14 cellular contexts compared by ENCODE assay signal in genomic region chr17:57445051-57445450, GRCh38.
DNase-seq lines count a peak whose midpoint lies in the region; ATAC-seq lines count a peak whose summit lies in the region.
"Had no signal": no experiment of that assay in that cellular context is flagged by ENCODE, and none has a peak within 500 bp of the region (broad histone marks: within the 10 kb centered on the region; RNA-seq: fewer than 3 reads in every experiment).

No MANE protein-coding gene starts in this region.

- no peak for ATAC-seq in left cardiac atrium
- ATAC-seq in Right ventricle myocardium inferior: no peak
- ATAC-seq in GM19452 (IDR thresholded peaks at IDR 0.05; ENCODE audit: unreplicated experiment): no peak
- ATAC-seq: activated CD8-positive, alpha-beta T cell treated with anti-CD3 and anti-CD28 coated beads for 36 hours; effector memory CD8-positive, alpha-beta T cell had no signal

- H3K27me3 Mint-ChIP-seq in T-helper 2 cell treated with Interferon-gamma antibody and Interleukin-4, amounts not matched to agents 5 μg/mL and 100 μg/mL, for 36 hours (ENCODE audit: low read depth): no peaks in the 10 kb centered on the region
- H3K27me3 Mint-ChIP-seq: activated CD8-positive, alpha-beta T cell treated with anti-CD3 and anti-CD28 coated beads for 36 hours; effector memory CD8-positive, alpha-beta T cell had no signal

- peaks cover 47% of the 10 kb centered on the region for H3K4me1 Mint-ChIP-seq in T-helper 2 cell treated with Interferon-gamma antibody and Interleukin-4, amounts not matched to agents 5 μg/mL and 100 μg/mL, for 36 hours (ENCODE audit: low read depth)

- intact Hi-C loops in left cardiac atrium (cut with DNase I) (loop anchor here in 1 of 2 donors (10.0 kb wide), 1 partner anchor 220 kb away; no protein-coding TSS in a partner anchor), Right ventricle myocardium inferior (cut with DNase I) (loop anchor here (10.0 kb wide), 1 partner anchor 220 kb away; no protein-coding TSS in a partner anchor)

- DNase-seq in left cardiac atrium (peak; percentile 45), Right ventricle myocardium inferior (ENCODE audit: missing footprints) (no peak), T1000 (lab: John Stamatoyannopoulos, UW) (peak; percentile 16), kidney tubule cell (ENCODE audit: low spot score) (peak; percentile 44), GF-D8 (lab: John Stamatoyannopoulos, UW) (no peak), NCI-H146 (lab: John Stamatoyannopoulos, UW) (no peak)
- no peak for DNase-seq in T-helper 2 cell treated with Interferon-gamma antibody and Interleukin-4, amounts not matched to agents 5 μg/mL and 100 μg/mL, for 36 hours (ENCODE audit: low spot score)
- DNase-seq: activated CD8-positive, alpha-beta T cell treated with anti-CD3 and anti-CD28 coated beads for 36 hours; activated naive CD4-positive, alpha-beta T cell treated with Interleukin-2 at 50 U/mL for 16 hours; DMS 273 treated with DMSO at 0.1 percent for 48 hours; effector memory CD8-positive, alpha-beta T cell; HCEC 1CT; NCI-H187 had no signal

- peaks cover 5% of the 10 kb centered on the region for H3K36me3 Mint-ChIP-seq in T-helper 2 cell treated with Interferon-gamma antibody and Interleukin-4, amounts not matched to agents 5 μg/mL and 100 μg/mL, for 36 hours (ENCODE audit: low read depth)

- H3K4me3 Mint-ChIP-seq in T-helper 2 cell treated with Interferon-gamma antibody and Interleukin-4, amounts not matched to agents 5 μg/mL and 100 μg/mL, for 36 hours: no peak overlapping the region
- H3K4me3 Mint-ChIP-seq: activated CD8-positive, alpha-beta T cell treated with anti-CD3 and anti-CD28 coated beads for 36 hours; effector memory CD8-positive, alpha-beta T cell had no signal

- no peak overlapping the region for H3K27ac Mint-ChIP-seq in T-helper 2 cell treated with Interferon-gamma antibody and Interleukin-4, amounts not matched to agents 5 μg/mL and 100 μg/mL, for 36 hours
- H3K27ac Mint-ChIP-seq: activated CD8-positive, alpha-beta T cell treated with anti-CD3 and anti-CD28 coated beads for 36 hours had no signal

- H3K9me3 Mint-ChIP-seq in T-helper 2 cell treated with Interferon-gamma antibody and Interleukin-4, amounts not matched to agents 5 μg/mL and 100 μg/mL, for 36 hours: no peaks in the 10 kb centered on the region
- H3K9me3 Mint-ChIP-seq: effector memory CD8-positive, alpha-beta T cell had no signal

Comparison
In these comparisons a context has a peak if more than half of its experiments do, and no peak if none do; other contexts are left out.
1. DNase-seq: peak in left cardiac atrium (single experiment), T1000 (single experiment) and kidney tubule cell (single experiment); none in Right ventricle myocardium inferior (single experiment), GF-D8 (single experiment), T-helper 2 cell treated with Interferon-gamma antibody and Interleukin-4, amounts not matched to agents 5 μg/mL and 100 μg/mL, for 36 hours (single experiment) and NCI-H146 (single experiment).